9 cellular contexts compared by ENCODE assay signal in the genomic region with DNA sequence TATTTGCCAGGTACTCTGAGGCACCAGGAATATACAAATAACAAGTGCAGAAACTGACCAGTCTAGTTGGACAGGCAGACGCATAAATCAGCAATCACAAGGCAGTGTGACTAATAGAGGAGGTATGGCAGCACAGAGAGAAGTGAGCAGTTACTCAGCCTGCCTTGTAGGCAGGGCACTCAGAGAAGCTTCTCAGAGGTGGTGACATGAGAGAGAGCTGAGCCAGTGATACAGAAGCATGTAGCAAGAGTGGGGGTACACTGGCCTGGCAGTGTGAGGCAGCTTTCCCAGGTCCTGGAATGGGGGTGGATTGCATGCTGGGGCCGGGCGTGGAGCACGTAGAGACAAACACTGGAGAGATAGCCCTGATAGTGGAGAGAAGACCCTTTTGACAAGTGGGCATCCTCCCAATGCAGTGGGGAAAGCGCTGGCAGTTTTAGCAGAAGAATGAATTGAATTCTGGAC. TPM values are rescaled to one million over a fixed set of nuclear protein-coding genes. Genes with fewer than 3 reads are reported as not detected.
DNase-seq lines count a peak whose midpoint lies in the region; ATAC-seq, FAIRE-seq and TF ChIP-seq lines count a peak whose summit lies in the region.
"Had no signal": no experiment of that assay in that cellular context is flagged by ENCODE, and none has a peak within 500 bp of the region (broad histone marks: within the 10 kb centered on the region; RNA-seq: fewer than 3 reads in every experiment).

No MANE protein-coding gene starts in this region.

- H3K9me3 Mint-ChIP-seq in CD4-positive, alpha-beta memory T cell, result no peaks in the 10 kb centered on the region

- peak; percentile 41; the same call in 1 of the 2 replicates for TF ChIP-seq POLR2A in H54 (IDR thresholded peaks at IDR 0.05; ENCODE audit: low read depth, low read length)

- H3K27ac ChIP-seq in right atrium auricular region (peak overlapping the region; percentile 73 to 81), subcutaneous abdominal adipose tissue (ENCODE audit: low read depth, low read length) (peak overlapping the region; percentile 90)
- H3K27ac ChIP-seq in CD4-positive, alpha-beta memory T cell (ENCODE audit: low read depth, low read length), result no peak overlapping the region

- H3K4me1 Mint-ChIP-seq in CD4-positive, alpha-beta memory T cell, result no peaks in the 10 kb centered on the region

- CTCF ChIA-PET in CD4-positive, alpha-beta memory T cell (lab: Charles Lee; ENCODE audit: partially characterized antibody), result interaction anchor here (3.3 kb wide), 1 partner anchor 13 kb away, joined by 9 read pairs; no protein-coding TSS in a partner anchor

- peak overlapping the region in 1 of 7 donors; percentile 8 for H3K27ac Mint-ChIP-seq in CD4-positive, alpha-beta memory T cell

- peak; percentile 11 for FAIRE-seq in H54 (lab: Jason Lieb, UNC)

- POLR2A ChIA-PET in CD4-positive, alpha-beta memory T cell (lab: Charles Lee; ENCODE audit: partially characterized antibody), result no interaction called here

- peaks cover 0 to 58% of the 10 kb centered on the region in 2 donors for H3K4me1 ChIP-seq in right atrium auricular region
- H3K4me1 ChIP-seq in subcutaneous abdominal adipose tissue (ENCODE audit: control insufficient read depth in 5 of 5, insufficient read depth in 5 of 5, low read length in 5 of 5), result peaks cover 13 to 76% (median 63%) of the 10 kb centered on the region in 5 donors
- no peaks in the 10 kb centered on the region for H3K4me1 ChIP-seq in CD4-positive, alpha-beta memory T cell (ENCODE audit: insufficient read depth, low read length)

- H3K27me3 Mint-ChIP-seq in CD4-positive, alpha-beta memory T cell, result no peaks in the 10 kb centered on the region

- DNase-seq in H54 (ENCODE audit: insufficient read length, low spot score), result no peak
- peak; percentile 100 for DNase-seq in amniotic epithelial cell (ENCODE audit: low read depth)
- peak; percentile 88 for DNase-seq in right atrium auricular region (ENCODE audit: low spot score)
- no peak for DNase-seq in CD4-positive, alpha-beta memory T cell
- no peak for DNase-seq in NCI-H1694 (lab: John Stamatoyannopoulos, UW)
- no peak for DNase-seq in HUDEP-2 (lab: John Stamatoyannopoulos, UW; ENCODE audit: unreplicated experiment in 76 of 76)

- H3K4me3 Mint-ChIP-seq in CD4-positive, alpha-beta memory T cell, result no peak overlapping the region

- H3K4me3 ChIP-seq in right atrium auricular region (no peak overlapping the region), subcutaneous abdominal adipose tissue (ENCODE audit: low read depth in 1 of 5, low read length in 5 of 5) (peak overlapping the region in 1 of 5 donors; percentile 20)
- H3K4me3 ChIP-seq in CD4-positive, alpha-beta memory T cell (ENCODE audit: low read length in 2 of 2), result no peak overlapping the region

- H3K36me3 ChIP-seq in right atrium auricular region (peaks cover 20% of the 10 kb centered on the region), subcutaneous abdominal adipose tissue (ENCODE audit: control insufficient read depth in 5 of 5, insufficient read depth in 5 of 5, low read length in 5 of 5) (peaks cover 0 to 22% (median 18%) of the 10 kb centered on the region in 5 donors)
- H3K36me3 ChIP-seq in CD4-positive, alpha-beta memory T cell (ENCODE audit: insufficient read depth, low read length), result no peaks in the 10 kb centered on the region

- no peak for TF ChIP-seq CTCF in right atrium auricular region (IDR thresholded peaks at IDR 0.05)

- peak overlapping the region in 2 of 5 donors; percentile 0 to 85 for H3K9ac ChIP-seq in subcutaneous abdominal adipose tissue (ENCODE audit: low read length in 5 of 5)

- no peaks in the 10 kb centered on the region for H3K27me3 ChIP-seq in right atrium auricular region
- no peaks in the 10 kb centered on the region for H3K27me3 ChIP-seq in subcutaneous abdominal adipose tissue (ENCODE audit: control insufficient read depth in 5 of 5, insufficient read depth in 4 of 5, low read length in 5 of 5)
- H3K27me3 ChIP-seq in CD4-positive, alpha-beta memory T cell (ENCODE audit: insufficient read depth, low read length), result no peaks in the 10 kb centered on the region

- H3K36me3 Mint-ChIP-seq in CD4-positive, alpha-beta memory T cell, result no peaks in the 10 kb centered on the region

- intact Hi-C loops in CD4-positive, alpha-beta memory T cell (cut with micrococcal nuclease), result no loop called here

- ATAC-seq in HG03565 (IDR thresholded peaks at IDR 0.05; ENCODE audit: unreplicated experiment), result no peak

- H3K9me3 ChIP-seq in right atrium auricular region, result no peaks in the 10 kb centered on the region
- H3K9me3 ChIP-seq in subcutaneous abdominal adipose tissue (ENCODE audit: control insufficient read depth in 5 of 5, low read length in 5 of 5), result no peaks in the 10 kb centered on the region
- H3K9me3 ChIP-seq in CD4-positive, alpha-beta memory T cell (ENCODE audit: control insufficient read depth in 1 of 2, low read length in 2 of 2), result no peaks in the 10 kb centered on the region

RNA-seq across cellular contexts. Expression of gene PHLDA3, which starts 7.8 kb away (rescaled TPM):
- 10 to 100 TPM; 29.5 to 31.9 TPM for total RNA-seq in right atrium auricular region
- total RNA-seq in CD4-positive, alpha-beta memory T cell, result 1 to 10 TPM; 7.0 to 7.8 TPM
- 1 to 10 TPM in 1 of 2 donors, under 1 TPM in 1; 0.30 to 1.1 TPM for polyA plus RNA-seq in CD4-positive, alpha-beta memory T cell

RNA-seq across cellular contexts. Expression of gene TNNI1, which starts 39.7 kb away (rescaled TPM):
- 100 to 1,000 TPM in 1 of 2 donors, 10 to 100 TPM in 1; 17.5 to 177 TPM for total RNA-seq in right atrium auricular region
- not detected for total RNA-seq in CD4-positive, alpha-beta memory T cell
- polyA plus RNA-seq in CD4-positive, alpha-beta memory T cell, result not detected
- total RNA-seq: T-helper 2 cell treated with Interferon-gamma antibody and Interleukin-4, amounts not matched to agents 100 ng/mL and 5 ng/mL, for 36 hours had no signal

RNA-seq across cellular contexts. Expression of gene CSRP1, which starts 45.7 kb away (rescaled TPM):
- 100 to 1,000 TPM; 138 to 719 TPM for total RNA-seq in right atrium auricular region
- total RNA-seq in CD4-positive, alpha-beta memory T cell, result 10 to 100 TPM; 34.2 to 36.0 TPM
- polyA plus RNA-seq in CD4-positive, alpha-beta memory T cell, result 10 to 100 TPM; 74.6 to 79.3 TPM

Comparison
In these comparisons a context has a peak if more than half of its experiments do, and no peak if none do; other contexts are left out.
1. DNase-seq: peak in amniotic epithelial cell (single experiment) and right atrium auricular region (single experiment); none in H54 (single experiment), CD4-positive, alpha-beta memory T cell (0 of 5), NCI-H1694 (single experiment) and HUDEP-2 (0 of 76).
2. RNA of gene TNNI1, which starts 39.7 kb away (total RNA-seq): 17.5 to 177 TPM in right atrium auricular region; not detected in CD4-positive, alpha-beta memory T cell; every median in the first group is over 10 times any median in the second.